Comparison of ENCODE assay signal across 17 cellular contexts in the genomic region with DNA sequence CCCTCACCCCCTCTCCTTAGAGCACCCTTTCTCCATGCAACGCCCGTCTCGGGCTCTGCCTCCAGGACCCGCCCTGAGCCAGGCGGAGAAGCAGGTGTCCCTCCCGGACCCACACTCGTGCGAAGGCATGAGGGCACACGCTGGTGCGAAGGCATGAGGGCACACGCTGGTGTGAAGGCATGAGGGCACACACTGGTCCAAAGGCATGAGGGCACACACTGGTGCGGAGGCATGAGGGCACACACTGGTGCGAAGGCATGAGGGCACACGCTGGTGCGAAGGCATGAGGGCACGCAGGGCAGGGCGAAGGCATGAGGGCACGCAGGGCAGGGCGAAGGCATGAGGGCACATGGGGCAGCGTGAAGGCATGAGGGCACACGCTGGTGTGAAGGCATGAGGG. TPM values are rescaled to one million over a fixed set of nuclear protein-coding genes. Genes with fewer than 3 reads are reported as not detected.
DNase-seq lines count a peak whose midpoint lies in the region; ATAC-seq, FAIRE-seq and TF ChIP-seq lines count a peak whose summit lies in the region.
"Had no signal": no experiment of that assay in that cellular context is flagged by ENCODE, and none has a peak within 500 bp of the region (broad histone marks: within the 10 kb centered on the region; RNA-seq: fewer than 3 reads in every experiment).

No MANE protein-coding gene starts in this region.

- H3K4me1 ChIP-seq in HepG2 (ENCODE audit: insufficient read depth, low read length): peaks cover 64% of the 10 kb centered on the region
- H3K4me1 ChIP-seq in right lobe of liver: peaks cover 0 to 14% (median 6%) of the 10 kb centered on the region in 4 donors
- H3K4me1 ChIP-seq in K562 (replicated peaks in 1 of 2; ENCODE audit: control insufficient read depth in 2 of 2, insufficient read depth in 2 of 2, low read length in 2 of 2): peaks cover 0 to 88% of the 10 kb centered on the region in 2 experiments; a peak in 2 of 5 replicates
- H3K4me1 ChIP-seq in mesenchymal stem cell (ENCODE audit: control insufficient read depth, insufficient read depth, low read depth, low read length): peaks cover 3% of the 10 kb centered on the region

- CTCF ChIA-PET in HepG2 (lab: Yijun Ruan, JAX; ENCODE audit: low intra/inter-chr PET ratio, low total read pairs) (no interaction called here), K562 (lab: Yijun Ruan, JAX; ENCODE audit: low intra/inter-chr PET ratio) (no interaction called here)

- FAIRE-seq in HepG2 (lab: Jason Lieb, UNC): no peak
- no peak for FAIRE-seq in K562 (lab: Jason Lieb, UNC)
- FAIRE-seq in D721Med (lab: Jason Lieb, UNC): no peak
- FAIRE-seq: GM12892, HTR-8/SVneo had no signal

- H4K20me1 ChIP-seq in HepG2 (ENCODE audit: insufficient read depth, low read length) (no peaks in the 10 kb centered on the region), K562 (replicated peaks; ENCODE audit: control insufficient read depth, insufficient read depth, low read length) (peaks cover 8% of the 10 kb centered on the region)

- H3K4me2 ChIP-seq in HepG2 (ENCODE audit: low read depth, low read length) (no peak overlapping the region), K562 (ENCODE audit: insufficient read depth, low read length) (no peak overlapping the region), mesenchymal stem cell (ENCODE audit: low read length, poor library complexity, severe bottlenecking) (no peak overlapping the region)
- H3K4me2 ChIP-seq: GM23338 had no signal

- H3K4ac ChIP-seq in mesenchymal stem cell (ENCODE audit: low read depth in 1 of 2, low read length in 2 of 2): no peak overlapping the region

- no peak overlapping the region for H2AK5ac ChIP-seq in mesenchymal stem cell (ENCODE audit: low read length, severe bottlenecking)

- intact Hi-C loops in HepG2 (cut with micrococcal nuclease; ENCODE audit: unreplicated experiment): no loop called here
- intact Hi-C loops in right lobe of liver (cut with DNase I): no loop called here
- intact Hi-C loops in K562 (cut with micrococcal nuclease): no loop called here

- H3K79me2 ChIP-seq in HepG2 (ENCODE audit: insufficient read depth, low read length) (no peaks in the 10 kb centered on the region), K562 (ENCODE audit: control insufficient read depth, insufficient read depth, low read length) (no peaks in the 10 kb centered on the region)

- no peaks in the 10 kb centered on the region for H3K9me1 ChIP-seq in K562 (ENCODE audit: control insufficient read depth, insufficient read depth, low read length)

- H2BK12ac ChIP-seq in mesenchymal stem cell (ENCODE audit: low read length in 2 of 2): no peak overlapping the region

- H3K79me1 ChIP-seq in mesenchymal stem cell (replicated peaks; ENCODE audit: low read length, poor library complexity, severe bottlenecking): no peaks in the 10 kb centered on the region

- TF ChIP-seq POLR2A in HepG2 (IDR thresholded peaks at IDR 0.05; ENCODE audit: insufficient read depth in 1 of 2, low read depth in 2 of 2, low read length in 2 of 2) (no peak), right lobe of liver (IDR thresholded peaks at IDR 0.05) (no peak), K562 (conservative IDR thresholded peaks at IDR 0.05) (no peak)

- TF ChIP-seq CTCF in HepG2 (CRISPR knock-in tag; IDR thresholded peaks at IDR 0.05): no peak
- no peak for TF ChIP-seq CTCF in right lobe of liver (IDR thresholded peaks at IDR 0.05)
- no peak for TF ChIP-seq CTCF in K562 (IDR thresholded peaks at IDR 0.05 in 2 of 3, conservative IDR thresholded peaks at IDR 0.05 in 1 of 3; ENCODE audit: insufficient read depth in 2 of 3, low read depth in 1 of 3, low read length in 3 of 3)
- no peak for TF ChIP-seq CTCF in D721Med (IDR thresholded peaks at IDR 0.05; ENCODE audit: insufficient read depth, missing control alignments)

- H2BK5ac ChIP-seq in mesenchymal stem cell (ENCODE audit: low read depth, low read length, poor library complexity, severe bottlenecking): no peak overlapping the region

- in situ Hi-C loops in HepG2 (cut with HindIII; ENCODE audit: extremely low pct_ligation_motif_present, low pct_unique_long_range_greater_than_20kb): no loop called here
- in situ Hi-C loops in K562 (cut with MboI): no loop called here

- H3K4me3 ChIP-seq in HepG2 (replicated peaks in 1 of 3; ENCODE audit: insufficient read depth in 1 of 3, low read depth in 2 of 3, low read length in 3 of 3) (no peak overlapping the region), right lobe of liver (no peak overlapping the region), K562 (no peak overlapping the region), mesenchymal stem cell (ENCODE audit: insufficient read depth in 1 of 2, low read depth in 1 of 2, low read length in 2 of 2) (peak overlapping the region in 1 of 2 experiments; percentile 30)
- H3K4me3 ChIP-seq: GM23338 had no signal

- H2BK120ac ChIP-seq in mesenchymal stem cell (ENCODE audit: low read depth, low read length): no peak overlapping the region

- TF ChIP-seq RAD21 in HepG2 (CRISPR knock-in tag; IDR thresholded peaks at IDR 0.05): no peak
- no peak for TF ChIP-seq RAD21 in K562 (CRISPR knock-in tag; conservative IDR thresholded peaks at IDR 0.05 in 1 of 2, IDR thresholded peaks at IDR 0.05 in 1 of 2)

- no peak for DNase-seq in HepG2 (ENCODE audit: low spot score)
- no peak for DNase-seq in right lobe of liver
- no peak for DNase-seq in K562 (ENCODE audit: extremely low read depth in 1 of 4, low spot score in 3 of 4)
- DNase-seq in mesenchymal stem cell: no peak
- DNase-seq in activated CD4-positive, CD25-positive, alpha-beta regulatory T cell treated with anti-CD3 and anti-CD28 coated beads, Interleukin-2, amount 50 U/mL, for 72 hours: no peak
- DNase-seq in left lobe of liver (ENCODE audit: low spot score): no peak
- DNase-seq in D721Med (ENCODE audit: insufficient read length, low spot score): no peak
- DNase-seq: 8988T; AML-193; CD4-positive, alpha-beta memory T cell; DMS153; DND-41; GDM1 had no signal

- no peaks in the 10 kb centered on the region for H3K9me3 ChIP-seq in HepG2 (ENCODE audit: low read length)
- H3K9me3 ChIP-seq in right lobe of liver: no peaks in the 10 kb centered on the region
- no peaks in the 10 kb centered on the region for H3K9me3 ChIP-seq in K562 (replicated peaks; ENCODE audit: control insufficient read depth, insufficient read depth, low read depth, low read length)
- no peaks in the 10 kb centered on the region for H3K9me3 ChIP-seq in mesenchymal stem cell (ENCODE audit: control insufficient read depth, low read length)

- BruUV-seq in HepG2 (replicated peaks; lab: Mats Ljungman, UMichigan) (no TSS peak), K562 (replicated peaks; lab: Mats Ljungman, UMichigan) (no TSS peak)

- H3K36me3 ChIP-seq in HepG2 (replicated peaks in 1 of 2; ENCODE audit: control insufficient read depth in 1 of 2, insufficient read depth in 2 of 2, low read length in 2 of 2) (no peaks in the 10 kb centered on the region), right lobe of liver (no peaks in the 10 kb centered on the region), K562 (ENCODE audit: control insufficient read depth, insufficient read depth, low read length) (no peaks in the 10 kb centered on the region), mesenchymal stem cell (ENCODE audit: control insufficient read depth in 1 of 2, insufficient read depth in 2 of 2, low read depth in 1 of 2, low read length in 2 of 2) (no peaks in the 10 kb centered on the region)

- no peak overlapping the region for H3K18ac ChIP-seq in mesenchymal stem cell (ENCODE audit: low read depth in 1 of 2, low read length in 2 of 2)

- H2AFZ ChIP-seq in HepG2 (ENCODE audit: low read length) (no peak overlapping the region), K562 (ENCODE audit: low read depth, low read length) (no peak overlapping the region), mesenchymal stem cell (ENCODE audit: low read depth, low read length) (no peak overlapping the region)
- H2AFZ ChIP-seq: GM23338 had no signal

- H4K91ac ChIP-seq in mesenchymal stem cell (ENCODE audit: low read length): peak overlapping the region; percentile 43

- no peak overlapping the region for H4K8ac ChIP-seq in mesenchymal stem cell (ENCODE audit: low read length)

- 67% methylated on average over 21 of the region's 21 CpGs for WGBS in HepG2 (ENCODE audit: low lambda C conversion rate)
- WGBS in right lobe of liver (ENCODE audit: insufficient coverage, low coverage, low lambda C conversion rate, missing lambda C conversion rate): 94% methylated on average over 13 of the region's 21 CpGs
- WGBS in K562 (ENCODE audit: insufficient coverage, low coverage, missing lambda C conversion rate): 30% methylated on average over 21 of the region's 21 CpGs
- WGBS in mesenchymal stem cell: 94% methylated on average over 21 of the region's 21 CpGs

- no peak overlapping the region for H3K9ac ChIP-seq in HepG2 (ENCODE audit: insufficient read depth, low read depth, low read length)
- no peak overlapping the region for H3K9ac ChIP-seq in K562 (ENCODE audit: insufficient read depth in 1 of 2, low read depth in 2 of 2, low read length in 2 of 2)
- H3K9ac ChIP-seq in mesenchymal stem cell (ENCODE audit: low read length): no peak overlapping the region

- H3K27me3 ChIP-seq in HepG2 (ENCODE audit: control insufficient read depth in 1 of 2, insufficient read depth in 2 of 2, low read length in 2 of 2): peaks cover 26 to 47% of the 10 kb centered on the region in 2 experiments; a peak in 4 of 5 replicates
- H3K27me3 ChIP-seq in right lobe of liver: no peaks in the 10 kb centered on the region
- H3K27me3 ChIP-seq in K562 (ENCODE audit: control insufficient read depth in 2 of 2, insufficient read depth in 2 of 2, low read length in 2 of 2): peaks cover 20 to 62% of the 10 kb centered on the region in 2 experiments; a peak in 4 of 5 replicates
- H3K27me3 ChIP-seq in mesenchymal stem cell (ENCODE audit: control insufficient read depth in 1 of 2, insufficient read depth in 1 of 2, low read length in 2 of 2): peaks cover 0 to 29% of the 10 kb centered on the region in 2 experiments

- H3K27ac ChIP-seq in HepG2 (ENCODE audit: extremely low read length, insufficient read depth, low read length) (no peak overlapping the region), right lobe of liver (no peak overlapping the region), K562 (ENCODE audit: extremely low read depth, low read depth, low read length) (no peak overlapping the region), mesenchymal stem cell (ENCODE audit: low read length, poor library complexity, severe bottlenecking) (no peak overlapping the region)
- H3K27ac ChIP-seq: C4-2B had no signal

- no peak for TF ChIP-seq EP300 in HepG2 (IDR thresholded peaks at IDR 0.05; ENCODE audit: low read depth in 2 of 2, low read length in 2 of 2)
- no peak for TF ChIP-seq EP300 in HepG2 (CRISPR knock-in tag; IDR thresholded peaks at IDR 0.05; ENCODE audit: borderline replicate concordance)
- no peak for TF ChIP-seq EP300 in K562 (IDR thresholded peaks at IDR 0.05; ENCODE audit: low read length)

- no peak overlapping the region for H2BK15ac ChIP-seq in mesenchymal stem cell (ENCODE audit: low read depth, poor library complexity, severe bottlenecking)

- POLR2A ChIA-PET in HepG2 (lab: Yijun Ruan, JAX) (interaction anchor here (1.5 to 3.3 kb wide), 2 partner anchors 16 to 18 kb away, joined by 13 to 55 read pairs; no protein-coding TSS in a partner anchor), K562 (lab: Yijun Ruan, JAX) (interaction anchor here (1.7 kb wide), 1 partner anchor 16 kb away, joined by 9 read pairs; no protein-coding TSS in a partner anchor)

- H3K23ac ChIP-seq in mesenchymal stem cell (ENCODE audit: low read length in 2 of 2): no peak overlapping the region

- ATAC-seq in HepG2: no peak
- ATAC-seq in right lobe of liver: no peak
- ATAC-seq in K562: no peak
- no peak for ATAC-seq in left lobe of liver
- ATAC-seq: GM23338 had no signal

- H3K14ac ChIP-seq in mesenchymal stem cell (ENCODE audit: low read length in 2 of 2): no peak overlapping the region

RNA-seq across cellular contexts. Expression of gene TMEM52, which starts 5.8 kb away (rescaled TPM):
- 12.9 and 18.7 TPM in 2 replicates for total RNA-seq in HepG2 (2016; rRNA removed; fragmentation: Illumina TruSeq; extraction: Trizol)
- 49.1 and 56.2 TPM in 2 replicates for total RNA-seq in HepG2 (2016; cell fraction: cytosol; rRNA removed; fragmentation: Illumina TruSeq; extraction: Trizol; ENCODE audit: low read depth)
- 9.2 and 18.5 TPM in 2 replicates for total RNA-seq in HepG2 (2016; cell fraction: insoluble cytoplasmic fraction; rRNA removed; fragmentation: Illumina TruSeq; extraction: Trizol)
- 52.4 and 62.3 TPM in 2 replicates for total RNA-seq in HepG2 (2016; cell fraction: membrane; rRNA removed; fragmentation: Illumina TruSeq; extraction: Trizol)
- 7.7 and 11.9 TPM in 2 replicates for total RNA-seq in HepG2 (2016; cell fraction: nucleus; rRNA removed; fragmentation: Illumina TruSeq; extraction: Trizol)
- 13.2 and 15.3 TPM in 2 replicates for polyA plus RNA-seq in HepG2 (2011; rRNA removed)
- polyA plus RNA-seq in HepG2 (2011; cell fraction: cytosol; rRNA removed): 12.8 and 25.5 TPM in 2 replicates
- polyA plus RNA-seq in HepG2 (2011; cell fraction: nucleus; rRNA removed): 29.4 and 36.3 TPM in 2 replicates
- polyA plus RNA-seq in HepG2 (2012): 6.6 and 7.8 TPM in 2 replicates
- polyA plus RNA-seq in HepG2 (2016; cell fraction: cytosol; fragmentation: Illumina TruSeq; extraction: Trizol; ENCODE audit: low read depth): 77.9 and 88.5 TPM in 2 replicates
- polyA plus RNA-seq in HepG2 (2016; cell fraction: insoluble cytoplasmic fraction; fragmentation: Illumina TruSeq; extraction: Trizol; ENCODE audit: low read depth): 13.6 and 17.5 TPM in 2 replicates
- 69.4 and 73.4 TPM in 2 replicates for polyA plus RNA-seq in HepG2 (2016; cell fraction: membrane; fragmentation: Illumina TruSeq; extraction: Trizol; ENCODE audit: low read depth)
- polyA plus RNA-seq in HepG2 (2016; cell fraction: nucleus; fragmentation: Illumina TruSeq; extraction: Trizol; ENCODE audit: insufficient read depth, low read depth): 21.1 and 21.2 TPM in 2 replicates
- 1.1 and 27.0 TPM in 2 replicates for polyA minus RNA-seq in HepG2 (2011; rRNA and poly(A)+ RNA removed; ENCODE audit: low replicate concordance)
- polyA minus RNA-seq in HepG2 (2011; cell fraction: cytosol; rRNA and poly(A)+ RNA removed): 7.6 and 7.8 TPM in 2 replicates
- polyA minus RNA-seq in HepG2 (2011; cell fraction: nucleus; rRNA and poly(A)+ RNA removed): 2.3 and 2.6 TPM in 2 replicates
- total RNA-seq in right lobe of liver: 10 to 100 TPM in 1 of 6 experiments, 1 to 10 TPM in 5; 2.3 to 13.2 (median 6.0) TPM
- total RNA-seq in K562 (2011; cell fraction: chromatin; rRNA removed; ENCODE audit: low replicate concordance): 5.7 and 20.2 TPM in 2 replicates
- 23.0 and 23.7 TPM in 2 replicates for total RNA-seq in K562 (2011; cell fraction: nucleolus; rRNA removed)
- total RNA-seq in K562 (2011; cell fraction: nucleoplasm; rRNA removed): 12.5 and 15.1 TPM in 2 replicates
- total RNA-seq in K562 (2014; rRNA removed): 19.2 and 24.9 TPM in 2 replicates
- total RNA-seq in K562 (2014; rRNA removed; fragmentation: Illumina TruSeq; extraction: Trizol): 1.9 and 4.3 TPM in 2 replicates
- 6.8 and 7.9 TPM in 2 replicates for total RNA-seq in K562 (2015; rRNA removed; fragmentation: Illumina TruSeq; extraction: Trizol)
- total RNA-seq in K562 (2021): 21.5 and 22.5 TPM in 2 replicates
- 6.8 and 10.6 TPM in 2 replicates for polyA plus RNA-seq in K562 (2011; rRNA removed)
- polyA plus RNA-seq in K562 (2011; cell fraction: cytosol; rRNA removed): 17.0 and 45.9 TPM in 2 replicates
- 31.9 and 53.9 TPM in 2 replicates for polyA plus RNA-seq in K562 (2011; cell fraction: nucleus; rRNA removed)
- polyA plus RNA-seq in K562 (2012): 8.9 and 9.5 TPM in 2 replicates
- 14.1 and 18.1 TPM in 2 replicates for polyA plus RNA-seq in K562 (2014; fragmentation: Illumina TruSeq; extraction: Trizol)
- 1 to 10 TPM in 1 of 2 experiments, under 1 TPM in 1; 0.37 to 1.4 TPM for polyA plus RNA-seq in K562 (2014; fragmentation: Nextera tagmentation; extraction: Ambion mirVana)
- 15.3 and 17.2 TPM in 2 replicates for polyA plus RNA-seq in K562 (2014; rRNA removed)
- polyA minus RNA-seq in K562 (2011; rRNA and poly(A)+ RNA removed): 2.1 and 3.8 TPM in 2 replicates
- 8.1 and 9.6 TPM in 2 replicates for polyA minus RNA-seq in K562 (2011; cell fraction: cytosol; rRNA and poly(A)+ RNA removed)
- polyA minus RNA-seq in K562 (2011; cell fraction: nucleus; rRNA and poly(A)+ RNA removed): 5.1 and 6.1 TPM in 2 replicates
- 0.95 TPM for polyA plus RNA-seq in mesenchymal stem cell (2013, experiment 1 of 2)
- polyA plus RNA-seq in mesenchymal stem cell (2013, experiment 2 of 2): 1.1 TPM
- 11.3 TPM for total RNA-seq in left lobe of liver
- polyA plus RNA-seq: CD4-positive, alpha-beta memory T cell had no signal

RNA-seq across cellular contexts. Expression of gene CALML6, which starts 9.8 kb away (rescaled TPM):
- total RNA-seq in HepG2 (2016; rRNA removed; fragmentation: Illumina TruSeq; extraction: Trizol) (0.11 TPM in 1 of 2 replicates, not detected in the other), right lobe of liver (1 to 10 TPM in 1 of 6 experiments, under 1 TPM in 3, not detected in 2; 0.44 to 1.4 (median 0.58) TPM), K562 (2014; rRNA removed) (not detected in 2 replicates), K562 (2014; rRNA removed; fragmentation: Illumina TruSeq; extraction: Trizol) (not detected in 2 replicates), K562 (2015; rRNA removed; fragmentation: Illumina TruSeq; extraction: Trizol) (not detected in 2 replicates), K562 (2021) (not detected in 2 replicates), left lobe of liver (1.4 TPM)
- not detected in 2 replicates for total RNA-seq in HepG2 (2016; cell fraction: cytosol; rRNA removed; fragmentation: Illumina TruSeq; extraction: Trizol; ENCODE audit: low read depth)
- total RNA-seq in HepG2 (2016; cell fraction: insoluble cytoplasmic fraction; rRNA removed; fragmentation: Illumina TruSeq; extraction: Trizol): 0.13 TPM in 1 of 2 replicates, not detected in the other
- total RNA-seq in HepG2 (2016; cell fraction: membrane; rRNA removed; fragmentation: Illumina TruSeq; extraction: Trizol): not detected in 2 replicates
- not detected in 2 replicates for total RNA-seq in HepG2 (2016; cell fraction: nucleus; rRNA removed; fragmentation: Illumina TruSeq; extraction: Trizol)
- polyA plus RNA-seq in HepG2 (2011; rRNA removed) (0.12 TPM in 1 of 2 replicates, not detected in the other), K562 (2011; rRNA removed) (0.14 TPM in 1 of 2 replicates, not detected in the other), K562 (2014; fragmentation: Illumina TruSeq; extraction: Trizol) (not detected in 2 replicates), K562 (2014; fragmentation: Nextera tagmentation; extraction: Ambion mirVana) (not detected), K562 (2014; rRNA removed) (0.16 TPM in 1 of 2 replicates, not detected in the other)
- not detected in 2 replicates for polyA plus RNA-seq in HepG2 (2011; cell fraction: cytosol; rRNA removed)
- polyA plus RNA-seq in HepG2 (2011; cell fraction: nucleus; rRNA removed): 0.80 and 1.5 TPM in 2 replicates
- not detected in 2 replicates for polyA plus RNA-seq in HepG2 (2012)
- not detected in 2 replicates for polyA plus RNA-seq in HepG2 (2016; cell fraction: cytosol; fragmentation: Illumina TruSeq; extraction: Trizol; ENCODE audit: low read depth)
- not detected in 2 replicates for polyA plus RNA-seq in HepG2 (2016; cell fraction: insoluble cytoplasmic fraction; fragmentation: Illumina TruSeq; extraction: Trizol; ENCODE audit: low read depth)
- polyA plus RNA-seq in HepG2 (2016; cell fraction: membrane; fragmentation: Illumina TruSeq; extraction: Trizol; ENCODE audit: low read depth): not detected in 2 replicates
- polyA plus RNA-seq in HepG2 (2016; cell fraction: nucleus; fragmentation: Illumina TruSeq; extraction: Trizol; ENCODE audit: insufficient read depth, low read depth): 0.38 and 0.87 TPM in 2 replicates
- not detected in 2 replicates for polyA minus RNA-seq in HepG2 (2011; rRNA and poly(A)+ RNA removed; ENCODE audit: low replicate concordance)
- not detected in 2 replicates for polyA minus RNA-seq in HepG2 (2011; cell fraction: cytosol; rRNA and poly(A)+ RNA removed)
- polyA minus RNA-seq in HepG2 (2011; cell fraction: nucleus; rRNA and poly(A)+ RNA removed): 0.64 TPM in 1 of 2 replicates, not detected in the other
- 0.56 and 0.69 TPM in 2 replicates for total RNA-seq in K562 (2011; cell fraction: chromatin; rRNA removed; ENCODE audit: low replicate concordance)
- total RNA-seq in K562 (2011; cell fraction: nucleolus; rRNA removed): 0.33 and 0.39 TPM in 2 replicates
- not detected in 2 replicates for total RNA-seq in K562 (2011; cell fraction: nucleoplasm; rRNA removed)
- not detected in 2 replicates for polyA plus RNA-seq in K562 (2011; cell fraction: cytosol; rRNA removed)
- polyA plus RNA-seq in K562 (2011; cell fraction: nucleus; rRNA removed): 0.10 and 0.68 TPM in 2 replicates
- 0.08 and 0.53 TPM in 2 replicates for polyA plus RNA-seq in K562 (2012)
- polyA minus RNA-seq in K562 (2011; rRNA and poly(A)+ RNA removed): not detected in 2 replicates
- polyA minus RNA-seq in K562 (2011; cell fraction: cytosol; rRNA and poly(A)+ RNA removed): not detected in 2 replicates
- polyA minus RNA-seq in K562 (2011; cell fraction: nucleus; rRNA and poly(A)+ RNA removed): not detected in 2 replicates
- polyA plus RNA-seq in mesenchymal stem cell (2013, experiment 1 of 2): 0.25 TPM
- 0.25 TPM for polyA plus RNA-seq in mesenchymal stem cell (2013, experiment 2 of 2)
- polyA plus RNA-seq: CD4-positive, alpha-beta memory T cell; GM23338 had no signal

RNA-seq across cellular contexts. Expression of gene GNB1, which starts 34.0 kb away (rescaled TPM):
- total RNA-seq in HepG2 (2016; rRNA removed; fragmentation: Illumina TruSeq; extraction: Trizol) (66.2 and 76.7 TPM in 2 replicates), right lobe of liver (100 to 1,000 TPM in 4 of 6 experiments, 10 to 100 TPM in 2; 85.9 to 147 (median 104) TPM), K562 (2014; rRNA removed) (46.9 and 60.9 TPM in 2 replicates), K562 (2014; rRNA removed; fragmentation: Illumina TruSeq; extraction: Trizol) (113 and 114 TPM in 2 replicates), K562 (2015; rRNA removed; fragmentation: Illumina TruSeq; extraction: Trizol) (106 and 111 TPM in 2 replicates), K562 (2021) (289 and 309 TPM in 2 replicates), left lobe of liver (97.3 TPM)
- total RNA-seq in HepG2 (2016; cell fraction: cytosol; rRNA removed; fragmentation: Illumina TruSeq; extraction: Trizol; ENCODE audit: low read depth): 98.5 and 108 TPM in 2 replicates
- 68.2 and 68.8 TPM in 2 replicates for total RNA-seq in HepG2 (2016; cell fraction: insoluble cytoplasmic fraction; rRNA removed; fragmentation: Illumina TruSeq; extraction: Trizol)
- total RNA-seq in HepG2 (2016; cell fraction: membrane; rRNA removed; fragmentation: Illumina TruSeq; extraction: Trizol): 163 and 168 TPM in 2 replicates
- total RNA-seq in HepG2 (2016; cell fraction: nucleus; rRNA removed; fragmentation: Illumina TruSeq; extraction: Trizol): 45.2 and 49.3 TPM in 2 replicates
- polyA plus RNA-seq in HepG2 (2011; rRNA removed) (327 and 345 TPM in 2 replicates), K562 (2011; rRNA removed) (240 and 308 TPM in 2 replicates), K562 (2014; fragmentation: Illumina TruSeq; extraction: Trizol) (293 and 388 TPM in 2 replicates), K562 (2014; fragmentation: Nextera tagmentation; extraction: Ambion mirVana) (10 to 100 TPM; 34.3 to 45.1 TPM), K562 (2014; rRNA removed) (147 and 159 TPM in 2 replicates)
- polyA plus RNA-seq in HepG2 (2011; cell fraction: cytosol; rRNA removed): 278 and 286 TPM in 2 replicates
- polyA plus RNA-seq in HepG2 (2011; cell fraction: nucleus; rRNA removed): 169 and 179 TPM in 2 replicates
- 196 and 197 TPM in 2 replicates for polyA plus RNA-seq in HepG2 (2012)
- polyA plus RNA-seq in HepG2 (2016; cell fraction: cytosol; fragmentation: Illumina TruSeq; extraction: Trizol; ENCODE audit: low read depth): 302 and 370 TPM in 2 replicates
- 201 and 257 TPM in 2 replicates for polyA plus RNA-seq in HepG2 (2016; cell fraction: insoluble cytoplasmic fraction; fragmentation: Illumina TruSeq; extraction: Trizol; ENCODE audit: low read depth)
- polyA plus RNA-seq in HepG2 (2016; cell fraction: membrane; fragmentation: Illumina TruSeq; extraction: Trizol; ENCODE audit: low read depth): 387 and 445 TPM in 2 replicates
- 156 and 160 TPM in 2 replicates for polyA plus RNA-seq in HepG2 (2016; cell fraction: nucleus; fragmentation: Illumina TruSeq; extraction: Trizol; ENCODE audit: insufficient read depth, low read depth)
- polyA minus RNA-seq in HepG2 (2011; rRNA and poly(A)+ RNA removed; ENCODE audit: low replicate concordance): 349 and 450 TPM in 2 replicates
- polyA minus RNA-seq in HepG2 (2011; cell fraction: cytosol; rRNA and poly(A)+ RNA removed): 168 and 187 TPM in 2 replicates
- polyA minus RNA-seq in HepG2 (2011; cell fraction: nucleus; rRNA and poly(A)+ RNA removed): 63.1 and 70.6 TPM in 2 replicates
- 190 and 209 TPM in 2 replicates for total RNA-seq in K562 (2011; cell fraction: chromatin; rRNA removed; ENCODE audit: low replicate concordance)
- 83.4 and 90.4 TPM in 2 replicates for total RNA-seq in K562 (2011; cell fraction: nucleolus; rRNA removed)
- 169 and 203 TPM in 2 replicates for total RNA-seq in K562 (2011; cell fraction: nucleoplasm; rRNA removed)
- 264 and 290 TPM in 2 replicates for polyA plus RNA-seq in K562 (2011; cell fraction: cytosol; rRNA removed)
- 160 and 176 TPM in 2 replicates for polyA plus RNA-seq in K562 (2011; cell fraction: nucleus; rRNA removed)
- polyA plus RNA-seq in K562 (2012): 213 and 306 TPM in 2 replicates
- polyA minus RNA-seq in K562 (2011; rRNA and poly(A)+ RNA removed): 343 and 352 TPM in 2 replicates
- polyA minus RNA-seq in K562 (2011; cell fraction: cytosol; rRNA and poly(A)+ RNA removed): 206 and 275 TPM in 2 replicates
- 31.1 and 59.9 TPM in 2 replicates for polyA minus RNA-seq in K562 (2011; cell fraction: nucleus; rRNA and poly(A)+ RNA removed)
- 252 TPM for polyA plus RNA-seq in mesenchymal stem cell (2013, experiment 1 of 2)
- 253 TPM for polyA plus RNA-seq in mesenchymal stem cell (2013, experiment 2 of 2)

Comparison
In these comparisons a context has a peak if more than half of its experiments do, and no peak if none do; other contexts are left out.
1. Of the 241 proteins assayed by ChIP-seq in both HepG2 and K562: peak only in HepG2: ZFP91 and ZNF280B; only in K562: CBFB, IRF2 and NR3C1; in both: HNRNPL; in neither: 235.